1 cellular context compared by ENCODE assay signal in the genomic region with DNA sequence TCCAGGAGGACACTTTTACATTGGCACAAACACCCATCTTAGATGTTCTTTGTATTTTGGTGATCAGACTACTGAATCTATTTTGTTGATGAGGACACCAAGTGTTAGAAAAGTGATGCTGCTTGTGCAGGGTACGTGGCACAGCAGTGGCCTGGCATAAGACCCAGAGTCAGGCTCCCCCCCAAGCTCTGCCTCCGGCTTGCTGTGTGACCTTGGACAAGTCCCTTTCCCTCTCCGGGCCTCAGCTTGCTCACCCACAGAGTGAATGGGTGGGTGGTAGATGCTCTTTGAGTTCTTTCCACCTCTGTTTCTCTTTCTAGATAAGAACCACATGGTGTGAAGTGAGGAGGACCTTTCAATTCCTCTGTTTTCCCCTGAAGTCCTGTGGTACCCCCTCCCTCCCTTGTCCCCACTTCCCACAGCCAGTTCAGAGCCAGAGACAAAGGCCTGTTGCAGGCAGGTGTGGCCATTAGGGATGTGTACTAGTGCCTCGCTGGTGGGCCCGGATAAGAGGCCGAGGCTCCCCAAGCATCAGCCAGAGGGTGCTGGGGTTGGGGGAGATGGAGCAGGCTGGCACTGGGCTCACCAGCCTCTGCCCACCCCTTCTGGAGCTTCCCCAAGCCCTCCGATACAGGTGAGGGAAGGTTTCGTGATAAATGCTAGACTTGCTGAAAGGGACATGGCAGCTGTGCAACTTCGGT.
TF ChIP-seq lines count a peak whose summit lies in the region.

No MANE protein-coding gene starts in this region.

TF ChIP-seq in GM23338, 12 proteins besides CTCF, POLR2A, EP300 and RAD21 (continued from another document):
- TF ChIP-seq ZNF462 (CRISPR knock-in tag; IDR thresholded peaks at IDR 0.05) (no peak), ZNF331 (CRISPR knock-in tag; IDR thresholded peaks at IDR 0.05; ENCODE audit: low read depth) (no peak), ETS1 (IDR thresholded peaks at IDR 0.05) (no peak), EZH2 (IDR thresholded peaks at IDR 0.05; ENCODE audit: low read depth, unreplicated experiment) (no peak), NANOG (IDR thresholded peaks at IDR 0.05; ENCODE audit: borderline replicate concordance) (no peak), POLR2AphosphoS5 (IDR thresholded peaks at IDR 0.05; ENCODE audit: low read depth) (no peak), CREB1 (CRISPR knock-in tag; IDR thresholded peaks at IDR 0.05; ENCODE audit: low read depth) (no peak)
- TF ChIP-seq, protein P1, sequence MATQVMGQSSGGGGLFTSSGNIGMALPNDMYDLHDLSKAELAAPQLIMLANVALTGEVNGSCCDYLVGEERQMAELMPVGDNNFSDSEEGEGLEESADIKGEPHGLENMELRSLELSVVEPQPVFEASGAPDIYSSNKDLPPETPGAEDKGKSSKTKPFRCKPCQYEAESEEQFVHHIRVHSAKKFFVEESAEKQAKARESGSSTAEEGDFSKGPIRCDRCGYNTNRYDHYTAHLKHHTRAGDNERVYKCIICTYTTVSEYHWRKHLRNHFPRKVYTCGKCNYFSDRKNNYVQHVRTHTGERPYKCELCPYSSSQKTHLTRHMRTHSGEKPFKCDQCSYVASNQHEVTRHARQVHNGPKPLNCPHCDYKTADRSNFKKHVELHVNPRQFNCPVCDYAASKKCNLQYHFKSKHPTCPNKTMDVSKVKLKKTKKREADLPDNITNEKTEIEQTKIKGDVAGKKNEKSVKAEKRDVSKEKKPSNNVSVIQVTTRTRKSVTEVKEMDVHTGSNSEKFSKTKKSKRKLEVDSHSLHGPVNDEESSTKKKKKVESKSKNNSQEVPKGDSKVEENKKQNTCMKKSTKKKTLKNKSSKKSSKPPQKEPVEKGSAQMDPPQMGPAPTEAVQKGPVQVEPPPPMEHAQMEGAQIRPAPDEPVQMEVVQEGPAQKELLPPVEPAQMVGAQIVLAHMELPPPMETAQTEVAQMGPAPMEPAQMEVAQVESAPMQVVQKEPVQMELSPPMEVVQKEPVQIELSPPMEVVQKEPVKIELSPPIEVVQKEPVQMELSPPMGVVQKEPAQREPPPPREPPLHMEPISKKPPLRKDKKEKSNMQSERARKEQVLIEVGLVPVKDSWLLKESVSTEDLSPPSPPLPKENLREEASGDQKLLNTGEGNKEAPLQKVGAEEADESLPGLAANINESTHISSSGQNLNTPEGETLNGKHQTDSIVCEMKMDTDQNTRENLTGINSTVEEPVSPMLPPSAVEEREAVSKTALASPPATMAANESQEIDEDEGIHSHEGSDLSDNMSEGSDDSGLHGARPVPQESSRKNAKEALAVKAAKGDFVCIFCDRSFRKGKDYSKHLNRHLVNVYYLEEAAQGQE (IDR thresholded peaks at IDR 0.05; ENCODE audit: unreplicated experiment): no peak
